24 cellular contexts compared by ENCODE assay signal in genomic region chr20:1308702-1309095, GRCh38.
"Had no signal": no experiment of that assay in that cellular context is flagged by ENCODE, and none has a peak within 500 bp of the region (broad histone marks: within the 10 kb centered on the region; RNA-seq: fewer than 3 reads in every experiment).

No MANE protein-coding gene starts in this region.

- H3K4me2 ChIP-seq: smooth muscle cell had no signal

- H3K36me3 ChIP-seq: adrenal gland, cardiac muscle cell, ovary had no signal

- H3K4me1 ChIP-seq: psoas muscle had no signal

- H3K4me3 ChIP-seq: adrenal gland, body of pancreas, cardiac muscle cell, heart right ventricle, left ventricle myocardium inferior, lung, ovary, psoas muscle, SK-N-MC, smooth muscle cell, suprapubic skin, tibial nerve had no signal

- H3K4me3 Mint-ChIP-seq: activated CD4-positive, alpha-beta T cell treated with anti-CD3 and anti-CD28 coated beads, Interleukin-2, amount 10 ng/mL, durations not matched to agents 7 days and 5 days; activated CD8-positive, alpha-beta memory T cell treated with anti-CD3 and anti-CD28 coated beads, Interleukin-2, amount 10 ng/mL, durations not matched to agents 7 days and 5 days; activated CD8-positive, alpha-beta T cell treated with anti-CD3 and anti-CD28 coated beads, Interleukin-2, amount 10 ng/mL, durations not matched to agents 7 days and 5 days; activated naive CD4-positive, alpha-beta T cell treated with anti-CD3 and anti-CD28 coated beads, Interleukin-2, amount 50 U/mL, for 24 hours had no signal

- H3K27ac ChIP-seq: adrenal gland, body of pancreas, cardiac muscle cell, heart right ventricle, left ventricle myocardium inferior, ovary, psoas muscle, SK-N-MC, suprapubic skin, tibial nerve had no signal

- DNase-seq: activated CD4-positive, alpha-beta T cell treated with anti-CD3 and anti-CD28 coated beads, Interleukin-2, amount 10 ng/mL, durations not matched to agents 7 days and 5 days; activated CD4-positive, CD25-positive, alpha-beta regulatory T cell treated with anti-CD3 and anti-CD28 coated beads, Interleukin-2, amount 50 U/mL, for 72 hours; activated CD8-positive, alpha-beta memory T cell treated with anti-CD3 and anti-CD28 coated beads, Interleukin-2, amount 10 ng/mL, durations not matched to agents 7 days and 5 days; activated CD8-positive, alpha-beta T cell treated with anti-CD3 and anti-CD28 coated beads, Interleukin-2, amount 10 ng/mL, durations not matched to agents 7 days and 5 days; activated T-cell treated with anti-CD3 and anti-CD28 coated beads, Interleukin-2, amount 50 U/mL, for 48 hours; adrenal gland; body of pancreas; cortex of kidney; foreskin fibroblast; heart right ventricle; left ventricle myocardium inferior; psoas muscle; stimulated activated naive CD4-positive, alpha-beta T cell; T-helper 9 cell had no signal

- FAIRE-seq: TTC549 had no signal

- H3K9me3 ChIP-seq: adrenal gland, body of pancreas, heart right ventricle, left ventricle myocardium inferior, ovary, psoas muscle, suprapubic skin, tibial nerve had no signal

- H3K27me3 Mint-ChIP-seq: activated CD4-positive, alpha-beta T cell treated with anti-CD3 and anti-CD28 coated beads, Interleukin-2, amount 10 ng/mL, durations not matched to agents 7 days and 5 days; activated CD8-positive, alpha-beta memory T cell treated with anti-CD3 and anti-CD28 coated beads, Interleukin-2, amount 10 ng/mL, durations not matched to agents 7 days and 5 days; activated naive CD4-positive, alpha-beta T cell treated with anti-CD3 and anti-CD28 coated beads, Interleukin-2, amount 50 U/mL, for 24 hours had no signal

- H3K27me3 ChIP-seq: adrenal gland, body of pancreas, heart right ventricle, ovary, suprapubic skin, tibial nerve had no signal

- H3K36me3 Mint-ChIP-seq: activated CD8-positive, alpha-beta memory T cell treated with anti-CD3 and anti-CD28 coated beads, Interleukin-2, amount 10 ng/mL, durations not matched to agents 7 days and 5 days had no signal

- H3K9me3 Mint-ChIP-seq: activated CD4-positive, alpha-beta T cell treated with anti-CD3 and anti-CD28 coated beads, Interleukin-2, amount 10 ng/mL, durations not matched to agents 7 days and 5 days; activated naive CD4-positive, alpha-beta T cell treated with anti-CD3 and anti-CD28 coated beads, Interleukin-2, amount 50 U/mL, for 24 hours; activated T-helper 2 cell treated with anti-CD3 and anti-CD28 coated beads, Interferon-gamma antibody, Interleukin-2, Interleukin-4, amounts not matched to agents 10 μg/mL and 5 μg/mL and 100 μg/mL, durations not matched to agents 14 hours and 24 hours and 36 hours had no signal

- H3K27ac Mint-ChIP-seq: activated CD4-positive, alpha-beta T cell treated with anti-CD3 and anti-CD28 coated beads, Interleukin-2, amount 10 ng/mL, durations not matched to agents 7 days and 5 days; activated CD8-positive, alpha-beta memory T cell treated with anti-CD3 and anti-CD28 coated beads, Interleukin-2, amount 10 ng/mL, durations not matched to agents 7 days and 5 days; activated CD8-positive, alpha-beta T cell treated with anti-CD3 and anti-CD28 coated beads, Interleukin-2, amount 10 ng/mL, durations not matched to agents 7 days and 5 days; activated naive CD4-positive, alpha-beta T cell treated with anti-CD3 and anti-CD28 coated beads, Interleukin-2, amount 50 U/mL, for 24 hours; activated T-helper 2 cell treated with anti-CD3 and anti-CD28 coated beads, Interferon-gamma antibody, Interleukin-2, Interleukin-4, amounts not matched to agents 10 μg/mL and 5 μg/mL and 100 μg/mL, durations not matched to agents 14 hours and 24 hours and 36 hours had no signal
